ENCODE assay signal across 16 cellular contexts in the genomic region with DNA sequence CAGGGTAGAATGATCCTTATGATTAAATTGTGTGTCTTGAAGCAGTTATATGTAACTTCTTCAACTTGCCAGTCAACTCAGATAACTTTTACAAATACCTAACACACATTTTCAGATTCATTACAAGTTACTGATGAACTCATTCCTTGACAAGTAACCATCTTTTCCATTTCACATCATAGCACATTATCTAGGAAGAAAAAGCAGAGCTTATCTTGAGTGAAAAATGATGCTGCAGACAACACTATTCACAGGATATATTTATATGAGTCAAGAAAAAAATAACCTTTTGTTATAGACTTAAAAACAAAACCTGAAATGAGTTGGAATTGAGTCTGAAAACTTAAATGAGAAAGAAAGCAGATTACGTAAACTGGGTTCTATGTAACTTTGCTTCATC.
"Had no signal": no experiment of that assay in that cellular context is flagged by ENCODE, and none has a peak within 500 bp of the region (broad histone marks: within the 10 kb centered on the region; RNA-seq: fewer than 3 reads in every experiment).

No MANE protein-coding gene starts in this region.

- H3K4me3 Mint-ChIP-seq: mesothelial cell of epicardium; nephron progenitor cell; stimulated activated naive B cell treated with anti-CD40 and anti-IgM and Interleukin-4, amounts not matched to agents 10 μg/mL and 1 μg/mL and 100 μg/mL, for 72 hours; T-helper 1 cell treated with Interleukin-12 subunit alpha and Interleukin-12 subunit beta and Interleukin-4 antibody, amounts not matched to agents 30 μg/mL and 1 μg/mL, for 36 hours had no signal

- DNase-seq: activated CD4-positive, alpha-beta T cell treated with anti-CD3 and anti-CD28 coated beads for 4 hours; activated gamma-delta T cell; cerebellar nuclear complex; cortex of kidney; effector CD4-positive, alpha-beta T cell; head of caudate nucleus; nephron progenitor cell; nucleus accumbens; stimulated activated CD4-positive, alpha-beta T cell treated with anti-CD3 and anti-CD28 coated beads, Interleukin-4, amount 100 ng/mL, for 4 hours; stimulated activated naive B cell treated with anti-CD40 and anti-IgM and Interleukin-4, amounts not matched to agents 10 μg/mL and 1 μg/mL and 100 μg/mL, for 72 hours; substantia nigra; tibial artery had no signal

- H3K9me3 Mint-ChIP-seq: mesothelial cell of epicardium; nephron progenitor cell; stimulated activated naive B cell treated with anti-CD40 and anti-IgM and Interleukin-4, amounts not matched to agents 10 μg/mL and 1 μg/mL and 100 μg/mL, for 72 hours; T-helper 1 cell treated with Interleukin-12 subunit alpha and Interleukin-12 subunit beta and Interleukin-4 antibody, amounts not matched to agents 30 μg/mL and 1 μg/mL, for 36 hours had no signal

- ATAC-seq: left lobe of liver; sciatic nerve; stimulated activated naive B cell treated with anti-CD40 and anti-IgM and Interleukin-4, amounts not matched to agents 10 μg/mL and 1 μg/mL and 100 μg/mL, for 72 hours had no signal

- H3K36me3 Mint-ChIP-seq: stimulated activated naive B cell treated with anti-CD40 and anti-IgM and Interleukin-4, amounts not matched to agents 10 μg/mL and 1 μg/mL and 100 μg/mL, for 72 hours had no signal

- H3K27ac Mint-ChIP-seq: mesothelial cell of epicardium had no signal

- H3K27me3 Mint-ChIP-seq: stimulated activated naive B cell treated with anti-CD40 and anti-IgM and Interleukin-4, amounts not matched to agents 10 μg/mL and 1 μg/mL and 100 μg/mL, for 72 hours had no signal
